ENCODE assay signal across 9 cellular contexts in genomic region chr7:96303686-96304443, GRCh38. TPM values are rescaled to one million over a fixed set of nuclear protein-coding genes. Genes with fewer than 3 reads are reported as not detected.
DNase-seq lines count a peak whose midpoint lies in the region; ATAC-seq and TF ChIP-seq lines count a peak whose summit lies in the region.
"Had no signal": no experiment of that assay in that cellular context is flagged by ENCODE, and none has a peak within 500 bp of the region (broad histone marks: within the 10 kb centered on the region; RNA-seq: fewer than 3 reads in every experiment).

No MANE protein-coding gene starts in this region.

- peaks cover 77% of the 10 kb centered on the region for H3K79me2 ChIP-seq in hepatocyte

- peaks cover 9% of the 10 kb centered on the region for H4K20me1 ChIP-seq in hepatocyte (ENCODE audit: insufficient read depth, poor library complexity, severe bottlenecking)

- H3K9me3 Mint-ChIP-seq in activated T-cell treated with anti-CD3 and anti-CD28 coated beads, Interleukin-2, amount 50 U/mL, for 72 hours, result no peaks in the 10 kb centered on the region
- H3K9me3 Mint-ChIP-seq: CD4-positive, CD25-positive, alpha-beta regulatory T cell had no signal

- WGBS in hepatocyte (ENCODE audit: low lambda C conversion rate, missing lambda C conversion rate), result 53% methylated on average over 5 of the region's 5 CpGs

- H3K9ac ChIP-seq in SK-N-MC (ENCODE audit: insufficient read length), result no peak overlapping the region

- DNase-seq in activated T-cell treated with anti-CD3 and anti-CD28 coated beads, Interleukin-2, amount 50 U/mL, for 72 hours, result no peak
- no peak for DNase-seq in activated T-cell treated with anti-CD3 and anti-CD28 coated beads, Interleukin-2, amount 50 U/mL, for 48 hours
- peak; percentile 16 for DNase-seq in SK-N-MC (ENCODE audit: low read depth, low spot score)
- no peak for DNase-seq in hepatocyte (ENCODE audit: low spot score)
- no peak for DNase-seq in upper lobe of right lung
- no peak for DNase-seq in coronary artery (ENCODE audit: low spot score)
- no peak for DNase-seq in NCI-H146 (lab: John Stamatoyannopoulos, UW)

- H3K36me3 ChIP-seq in SK-N-MC (ENCODE audit: insufficient read depth, low read length), result no peaks in the 10 kb centered on the region
- no peaks in the 10 kb centered on the region for H3K36me3 ChIP-seq in hepatocyte (replicated peaks; ENCODE audit: insufficient read depth, low read depth)
- no peaks in the 10 kb centered on the region for H3K36me3 ChIP-seq in upper lobe of right lung

- H3K27me3 ChIP-seq in hepatocyte (no peaks in the 10 kb centered on the region), upper lobe of right lung (no peaks in the 10 kb centered on the region)

- ATAC-seq in activated T-cell treated with anti-CD3 and anti-CD28 coated beads, Interleukin-2, amount 50 U/mL, for 72 hours (replicated peaks in 1 of 2), result peak; percentile 95 to 97
- ATAC-seq in upper lobe of right lung, result peak; percentile 6
- ATAC-seq in GM21717 (IDR thresholded peaks at IDR 0.05; ENCODE audit: unreplicated experiment), result no peak

- H3K27me3 Mint-ChIP-seq in activated T-cell treated with anti-CD3 and anti-CD28 coated beads, Interleukin-2, amount 50 U/mL, for 72 hours (ENCODE audit: low read depth), result no peaks in the 10 kb centered on the region
- H3K27me3 Mint-ChIP-seq: CD4-positive, CD25-positive, alpha-beta regulatory T cell had no signal

- no peaks in the 10 kb centered on the region for H3K36me3 Mint-ChIP-seq in activated T-cell treated with anti-CD3 and anti-CD28 coated beads, Interleukin-2, amount 50 U/mL, for 72 hours (ENCODE audit: insufficient read depth in 2 of 2)

- H2AFZ ChIP-seq in hepatocyte, result no peak overlapping the region

- no peaks in the 10 kb centered on the region for H3K9me2 ChIP-seq in hepatocyte (replicated peaks; ENCODE audit: insufficient read depth)

- intact Hi-C loops in upper lobe of right lung (cut with DNase I), result no loop called here

- H3K4me3 ChIP-seq in SK-N-MC (no peak overlapping the region), hepatocyte (no peak overlapping the region), upper lobe of right lung (no peak overlapping the region), coronary artery (no peak overlapping the region)

- H3K4me2 ChIP-seq in hepatocyte, result peak overlapping the region; percentile 31

- H3K4me1 Mint-ChIP-seq in activated T-cell treated with anti-CD3 and anti-CD28 coated beads, Interleukin-2, amount 50 U/mL, for 72 hours (ENCODE audit: low read depth), result peaks cover 49% of the 10 kb centered on the region

- H3K4me1 ChIP-seq in hepatocyte (ENCODE audit: insufficient read depth) (peaks cover 24% of the 10 kb centered on the region), upper lobe of right lung (peaks cover 36% of the 10 kb centered on the region)

- peak overlapping the region; percentile 89 for H3K27ac Mint-ChIP-seq in activated T-cell treated with anti-CD3 and anti-CD28 coated beads, Interleukin-2, amount 50 U/mL, for 72 hours

- H3K27ac ChIP-seq in SK-N-MC (no peak overlapping the region), hepatocyte (peak overlapping the region; percentile 68), upper lobe of right lung (no peak overlapping the region), coronary artery (no peak overlapping the region)

- H3K9me3 ChIP-seq in SK-N-MC (ENCODE audit: low read depth, low read length) (no peaks in the 10 kb centered on the region), hepatocyte (ENCODE audit: low read depth) (no peaks in the 10 kb centered on the region), upper lobe of right lung (no peaks in the 10 kb centered on the region)

- TF ChIP-seq CTCF in hepatocyte (IDR thresholded peaks at IDR 0.05; ENCODE audit: poor library complexity) (no peak), upper lobe of right lung (IDR thresholded peaks at IDR 0.05) (no peak), coronary artery (IDR thresholded peaks at IDR 0.05) (no peak)

- peak overlapping the region; percentile 64 to 78 for H3K4me3 Mint-ChIP-seq in activated T-cell treated with anti-CD3 and anti-CD28 coated beads, Interleukin-2, amount 50 U/mL, for 72 hours

RNA-seq across cellular contexts. Expression of gene SLC25A13, which starts 18.0 kb away (rescaled TPM):
- total RNA-seq in activated T-cell treated with anti-CD3 and anti-CD28 coated beads, Interleukin-2, amount 50 U/mL, for 72 hours, result 1 to 10 TPM; 6.1 to 8.4 TPM
- total RNA-seq in hepatocyte (53.2 and 55.1 TPM in 2 replicates), upper lobe of right lung (34.5 TPM)
- polyA plus RNA-seq in hepatocyte, result 28.2 and 37.5 TPM in 2 replicates
